8 cellular contexts compared by ENCODE assay signal in genomic region chr5:18465833-18466681, GRCh38.
DNase-seq lines count a peak whose midpoint lies in the region; ATAC-seq and TF ChIP-seq lines count a peak whose summit lies in the region.

No MANE protein-coding gene starts in this region.

- no peak overlapping the region for H3K27ac ChIP-seq in colonic mucosa

- no peak overlapping the region for H3K4me3 ChIP-seq in colonic mucosa

- no peaks in the 10 kb centered on the region for H3K27me3 ChIP-seq in colonic mucosa

- DNase-seq in 8988T (peak; percentile 32), NCI-H1092 treated with DMSO at 0.1 percent for 48 hours (lab: John Stamatoyannopoulos, UW) (peak; percentile 66), SK-N-DZ (ENCODE audit: low spot score) (peak; percentile 85), colonic mucosa (peak; percentile 49), midbrain (lab: John Stamatoyannopoulos, UW) (peak; percentile 76), NCI-H774 (lab: John Stamatoyannopoulos, UW) (no peak)

- H3K36me3 ChIP-seq in colonic mucosa, result no peaks in the 10 kb centered on the region

- peak; percentile 35; the same call in 1 of the 2 replicates for TF ChIP-seq CTCF in GM12874 (IDR thresholded peaks at IDR 0.05; ENCODE audit: insufficient read depth, low read depth, low read length)
- peak; percentile 60 for TF ChIP-seq CTCF in colonic mucosa (IDR thresholded peaks at IDR 0.05)

- H3K4me1 ChIP-seq in colonic mucosa, result no peaks in the 10 kb centered on the region

- intact Hi-C loops in colonic mucosa (cut with DNase I), result loop anchor here (5.0 kb wide), 1 partner anchor 231 kb away; no protein-coding TSS in a partner anchor

- no peak overlapping the region for H3K9ac ChIP-seq in colonic mucosa (ENCODE audit: low read depth in 2 of 2, low read length in 2 of 2)

- no peaks in the 10 kb centered on the region for H3K9me3 ChIP-seq in colonic mucosa

- peak; percentile 88 for ATAC-seq in HG02678 (IDR thresholded peaks at IDR 0.05; ENCODE audit: unreplicated experiment)
